8 cellular contexts compared by ENCODE assay signal in the genomic region with DNA sequence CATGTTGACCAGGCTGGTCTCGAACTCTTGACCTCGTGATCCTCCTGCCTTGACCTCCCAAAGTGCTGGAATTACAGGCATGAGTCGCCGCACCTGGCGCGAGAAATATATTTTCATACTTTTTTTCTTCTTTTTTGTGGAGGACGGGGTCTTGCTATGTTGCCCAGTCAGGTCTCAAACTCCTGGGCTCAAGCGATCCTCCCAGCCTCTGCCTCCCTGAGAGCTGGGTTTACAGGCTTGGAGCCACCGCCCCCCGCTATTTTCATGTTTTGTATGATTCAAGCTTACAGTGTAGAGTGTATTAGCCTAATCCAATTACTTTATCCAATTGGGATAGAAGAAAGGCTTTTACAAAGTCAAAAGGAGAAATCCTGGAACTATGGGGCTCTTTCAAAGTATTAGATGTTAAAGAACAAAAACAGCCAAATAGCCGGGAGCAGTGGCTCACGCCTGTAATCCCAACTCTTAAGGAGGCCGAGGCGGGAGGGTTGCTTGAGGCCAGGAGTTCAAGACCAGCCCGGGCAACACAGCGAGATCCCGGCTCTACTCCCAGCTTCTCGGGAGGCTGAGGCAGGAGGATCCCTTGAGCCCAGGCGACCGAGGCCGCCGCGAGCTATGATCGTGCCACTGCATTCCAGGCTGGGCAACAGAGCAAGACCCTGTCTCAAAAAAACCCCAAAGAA. TPM values are rescaled to one million over a fixed set of nuclear protein-coding genes. Genes with fewer than 3 reads are reported as not detected.
DNase-seq lines count a peak whose midpoint lies in the region; ATAC-seq and TF ChIP-seq lines count a peak whose summit lies in the region.

No MANE protein-coding gene starts in this region.

- H3K27ac Mint-ChIP-seq in activated naive CD4-positive, alpha-beta T cell treated with anti-CD3 and anti-CD28 coated beads, Interleukin-2, amount 50 U/mL, for 24 hours: peak overlapping the region; percentile 94
- peak overlapping the region; percentile 79 for H3K27ac Mint-ChIP-seq in MCF 10A (ENCODE audit: low read depth, unreplicated experiment)

- H3K4me1 ChIP-seq in mucosa of stomach (ENCODE audit: control insufficient read depth, insufficient read depth, low read length): peaks cover 36% of the 10 kb centered on the region
- peaks cover 39% of the 10 kb centered on the region for H3K4me1 ChIP-seq in upper lobe of right lung

- CTCF ChIA-PET in MCF 10A (lab: Yijun Ruan, JAX): no interaction called here

- H3K9ac ChIP-seq in mucosa of stomach (ENCODE audit: low read length): peak overlapping the region; percentile 96

- intact Hi-C loops in MCF 10A (cut with micrococcal nuclease) (no loop called here), upper lobe of right lung (cut with DNase I) (no loop called here)

- H3K27me3 Mint-ChIP-seq in activated naive CD4-positive, alpha-beta T cell treated with anti-CD3 and anti-CD28 coated beads, Interleukin-2, amount 50 U/mL, for 24 hours: no peaks in the 10 kb centered on the region
- no peaks in the 10 kb centered on the region for H3K27me3 Mint-ChIP-seq in MCF 10A (ENCODE audit: insufficient read depth, unreplicated experiment)

- no TSS peak for BruUV-seq in MCF 10A (replicated peaks; lab: Mats Ljungman, UMichigan)

- peak overlapping the region; percentile 99 for H3K27ac ChIP-seq in upper lobe of right lung

- TF ChIP-seq CTCF in MCF 10A (IDR thresholded peaks at IDR 0.05; ENCODE audit: unreplicated experiment): no peak
- TF ChIP-seq CTCF in upper lobe of right lung (IDR thresholded peaks at IDR 0.05): no peak

- no peaks in the 10 kb centered on the region for H3K9me3 Mint-ChIP-seq in activated naive CD4-positive, alpha-beta T cell treated with anti-CD3 and anti-CD28 coated beads, Interleukin-2, amount 50 U/mL, for 24 hours
- no peaks in the 10 kb centered on the region for H3K9me3 Mint-ChIP-seq in MCF 10A (ENCODE audit: unreplicated experiment)

- H3K9me3 ChIP-seq in mucosa of stomach (ENCODE audit: control insufficient read depth, low read length): no peaks in the 10 kb centered on the region
- H3K9me3 ChIP-seq in upper lobe of right lung: no peaks in the 10 kb centered on the region

- no peak for DNase-seq in activated naive CD4-positive, alpha-beta T cell (lab: John Stamatoyannopoulos, UW)
- no peak for DNase-seq in MCF 10A (ENCODE audit: unreplicated experiment)
- DNase-seq in upper lobe of right lung: no peak
- DNase-seq in cortex of kidney (lab: John Stamatoyannopoulos, UW): no peak

- H3K4me3 Mint-ChIP-seq in activated naive CD4-positive, alpha-beta T cell treated with anti-CD3 and anti-CD28 coated beads, Interleukin-2, amount 50 U/mL, for 24 hours: peak overlapping the region; percentile 87
- peak overlapping the region; percentile 74 for H3K4me3 Mint-ChIP-seq in MCF 10A (ENCODE audit: unreplicated experiment)

- ATAC-seq in upper lobe of right lung (no peak), HG02852 (IDR thresholded peaks at IDR 0.05; ENCODE audit: unreplicated experiment) (no peak), HG03432 (IDR thresholded peaks at IDR 0.05; ENCODE audit: unreplicated experiment) (no peak)

- H3K36me3 ChIP-seq in mucosa of stomach (ENCODE audit: control insufficient read depth, insufficient read depth, low read length) (no peaks in the 10 kb centered on the region), upper lobe of right lung (no peaks in the 10 kb centered on the region)

- POLR2A ChIA-PET in MCF 10A (lab: Yijun Ruan, JAX): interaction anchor here (0.7 kb wide), 2 partner anchors 22 to 761 kb away, joined by 3 read pairs; no protein-coding TSS in a partner anchor

- no peaks in the 10 kb centered on the region for H3K36me3 Mint-ChIP-seq in activated naive CD4-positive, alpha-beta T cell treated with anti-CD3 and anti-CD28 coated beads, Interleukin-2, amount 50 U/mL, for 24 hours
- peaks cover 34% of the 10 kb centered on the region for H3K36me3 Mint-ChIP-seq in MCF 10A (ENCODE audit: insufficient read depth, unreplicated experiment)

- peaks cover 59% of the 10 kb centered on the region for H3K4me1 Mint-ChIP-seq in activated naive CD4-positive, alpha-beta T cell treated with anti-CD3 and anti-CD28 coated beads, Interleukin-2, amount 50 U/mL, for 24 hours
- H3K4me1 Mint-ChIP-seq in MCF 10A (ENCODE audit: insufficient read depth, unreplicated experiment): peaks cover 45% of the 10 kb centered on the region

- H3K4me3 ChIP-seq in mucosa of stomach (ENCODE audit: low read length): peak overlapping the region; percentile 57
- peak overlapping the region; percentile 73 for H3K4me3 ChIP-seq in upper lobe of right lung

- no peaks in the 10 kb centered on the region for H3K27me3 ChIP-seq in mucosa of stomach (ENCODE audit: control insufficient read depth, insufficient read depth, low read length)
- H3K27me3 ChIP-seq in upper lobe of right lung: no peaks in the 10 kb centered on the region

RNA-seq across cellular contexts. Expression of a gene that starts 1.4 kb away (rescaled TPM):
- total RNA-seq in MCF 10A (2022) (271 and 348 TPM in 2 replicates), upper lobe of right lung (70.4 TPM)

RNA-seq across cellular contexts. Expression of a gene that starts 7.2 kb away (rescaled TPM):
- 43.2 and 53.9 TPM in 2 replicates for total RNA-seq in MCF 10A (2022)
- total RNA-seq in upper lobe of right lung: 29.9 TPM
